In the genomic region with DNA sequence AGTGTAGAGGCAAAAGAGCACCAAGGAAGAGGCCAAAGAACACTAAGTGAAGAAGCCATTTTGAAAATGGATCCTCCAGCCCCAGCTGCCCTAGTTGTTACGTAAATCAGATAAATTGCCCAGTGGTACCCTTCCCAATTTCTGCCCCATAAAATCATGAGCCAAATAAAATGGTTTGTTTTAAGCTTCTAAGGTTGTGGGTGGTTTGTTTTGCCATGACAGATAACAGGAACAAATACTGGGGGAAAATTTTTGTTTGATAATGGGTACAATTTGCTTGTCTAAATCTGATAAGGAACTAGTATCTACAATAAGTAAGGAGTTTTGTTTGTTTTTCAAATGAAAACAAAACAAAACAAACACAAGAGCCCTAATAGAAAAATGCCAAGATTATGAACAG, we compare ENCODE assay signal across 28 cellular contexts.
"Had no signal": no experiment of that assay in that cellular context is flagged by ENCODE, and none has a peak within 500 bp of the region (broad histone marks: within the 10 kb centered on the region; RNA-seq: fewer than 3 reads in every experiment).

No MANE protein-coding gene starts in this region.

- ATAC-seq: activated CD4-positive, CD25-positive, alpha-beta regulatory T cell treated with anti-CD3 and anti-CD28 coated beads, Interleukin-2, amount 50 U/mL, for 24 hours; activated CD8-positive, alpha-beta T cell treated with anti-CD3 and anti-CD28 coated beads for 36 hours; activated T-cell treated with anti-CD3 and anti-CD28 coated beads, Interleukin-2, amount 50 U/mL, for 4 hours; activated T-helper 17 cell treated with anti-CD3 and anti-CD28 coated beads, Interleukin-2, amount 50 U/mL, for 72 hours; effector memory CD8-positive, alpha-beta T cell; foreskin keratinocyte; gastrocnemius medialis; heart left ventricle had no signal

- H3K4me3 ChIP-seq: coronary artery, dorsolateral prefrontal cortex, esophagus muscularis mucosa, gastrocnemius medialis, heart left ventricle had no signal

- H3K9me3 ChIP-seq: esophagus muscularis mucosa, gastrocnemius medialis, heart left ventricle had no signal

- H3K36me3 ChIP-seq: brain microvascular endothelial cell, gastrocnemius medialis had no signal

- FAIRE-seq: astrocyte, bronchial epithelial cell had no signal

- DNase-seq: activated B cell treated with CpG ODN at 0.5 μM for 24 hours; activated CD4-positive, alpha-beta T cell treated with anti-CD3 and anti-CD28 coated beads for 48 hours; activated CD4-positive, alpha-beta T cell treated with anti-CD3 and anti-CD28 coated beads, Interleukin-2, amount 50 U/mL, for 1 hour; activated CD4-positive, alpha-beta T cell treated with anti-CD3 and anti-CD28 coated beads, Interleukin-2, amount 50 U/mL, for 48 hours; activated CD8-positive, alpha-beta memory T cell treated with anti-CD3 and anti-CD28 coated beads for 24 hours; activated CD8-positive, alpha-beta T cell treated with anti-CD3 and anti-CD28 coated beads for 36 hours; activated effector memory CD4-positive, alpha-beta T cell treated with Interleukin-2 at 50 U/mL for 16 hours; activated gamma-delta T cell treated with Interleukin-2 at 50 U/mL for 16 hours; activated naive CD4-positive, alpha-beta T cell treated with anti-CD3 and anti-CD28 coated beads, Interleukin-2, amount 50 U/mL, for 16 hours; activated naive CD4-positive, alpha-beta T cell treated with Interleukin-2 at 50 U/mL for 16 hours; activated T-cell treated with anti-CD3 and anti-CD28 coated beads, Interleukin-2, amount 50 U/mL, for 4 hours; amniotic stem cell; anterior cingulate cortex; brain microvascular endothelial cell; dorsolateral prefrontal cortex; effector memory CD8-positive, alpha-beta T cell; erythroblast; foreskin keratinocyte; gastrocnemius medialis; glutamatergic neuron; heart left ventricle; T-helper 2 cell had no signal

- H3K27me3 ChIP-seq: brain microvascular endothelial cell, dorsolateral prefrontal cortex, esophagus muscularis mucosa, gastrocnemius medialis, heart left ventricle had no signal

- H3K4me1 ChIP-seq: foreskin keratinocyte had no signal

- H3K27ac ChIP-seq: brain microvascular endothelial cell, coronary artery, dorsolateral prefrontal cortex, esophagus muscularis mucosa, foreskin keratinocyte, gastrocnemius medialis, heart left ventricle had no signal
